ENCODE assay signal across 2 cellular contexts in the genomic region with DNA sequence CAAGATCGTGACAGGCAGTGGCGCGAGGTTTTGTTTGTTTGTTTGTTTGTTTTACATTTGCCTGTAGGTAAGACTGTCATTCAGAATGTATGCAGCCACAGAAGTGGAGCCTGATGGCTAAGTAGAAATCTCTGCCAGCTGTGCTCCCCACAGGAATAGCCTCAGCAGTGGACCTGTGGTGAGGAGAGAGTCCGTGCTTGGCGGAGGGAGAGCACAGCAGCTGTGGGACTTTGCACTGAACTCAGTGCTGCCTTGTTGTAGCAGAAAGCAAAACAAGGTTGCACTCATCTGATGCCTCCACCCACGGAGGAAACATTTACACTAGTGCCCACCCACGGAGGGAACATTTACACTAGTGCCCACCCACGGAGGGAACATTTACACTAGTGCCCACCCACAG.
TF ChIP-seq lines count a peak whose summit lies in the region.

No MANE protein-coding gene starts in this region.

TF ChIP-seq in GM23338, 12 proteins besides CTCF, POLR2A, EP300 and RAD21 (continued from another document and continues in another):
- TF ChIP-seq ZNF331 (CRISPR knock-in tag; IDR thresholded peaks at IDR 0.05; ENCODE audit: low read depth) (no peak), POLR2AphosphoS5 (IDR thresholded peaks at IDR 0.05; ENCODE audit: low read depth) (no peak), NANOG (IDR thresholded peaks at IDR 0.05; ENCODE audit: borderline replicate concordance) (no peak), ZNF114 (CRISPR knock-in tag; IDR thresholded peaks at IDR 0.05) (no peak), EZH2 (IDR thresholded peaks at IDR 0.05; ENCODE audit: low read depth, unreplicated experiment) (no peak), REST (IDR thresholded peaks at IDR 0.05; ENCODE audit: unreplicated experiment) (no peak), ETS1 (IDR thresholded peaks at IDR 0.05) (no peak), JUNB (IDR thresholded peaks at IDR 0.05; ENCODE audit: unreplicated experiment) (no peak), STAT1 (IDR thresholded peaks at IDR 0.05; ENCODE audit: unreplicated experiment) (no peak)
- TF ChIP-seq, protein P1, sequence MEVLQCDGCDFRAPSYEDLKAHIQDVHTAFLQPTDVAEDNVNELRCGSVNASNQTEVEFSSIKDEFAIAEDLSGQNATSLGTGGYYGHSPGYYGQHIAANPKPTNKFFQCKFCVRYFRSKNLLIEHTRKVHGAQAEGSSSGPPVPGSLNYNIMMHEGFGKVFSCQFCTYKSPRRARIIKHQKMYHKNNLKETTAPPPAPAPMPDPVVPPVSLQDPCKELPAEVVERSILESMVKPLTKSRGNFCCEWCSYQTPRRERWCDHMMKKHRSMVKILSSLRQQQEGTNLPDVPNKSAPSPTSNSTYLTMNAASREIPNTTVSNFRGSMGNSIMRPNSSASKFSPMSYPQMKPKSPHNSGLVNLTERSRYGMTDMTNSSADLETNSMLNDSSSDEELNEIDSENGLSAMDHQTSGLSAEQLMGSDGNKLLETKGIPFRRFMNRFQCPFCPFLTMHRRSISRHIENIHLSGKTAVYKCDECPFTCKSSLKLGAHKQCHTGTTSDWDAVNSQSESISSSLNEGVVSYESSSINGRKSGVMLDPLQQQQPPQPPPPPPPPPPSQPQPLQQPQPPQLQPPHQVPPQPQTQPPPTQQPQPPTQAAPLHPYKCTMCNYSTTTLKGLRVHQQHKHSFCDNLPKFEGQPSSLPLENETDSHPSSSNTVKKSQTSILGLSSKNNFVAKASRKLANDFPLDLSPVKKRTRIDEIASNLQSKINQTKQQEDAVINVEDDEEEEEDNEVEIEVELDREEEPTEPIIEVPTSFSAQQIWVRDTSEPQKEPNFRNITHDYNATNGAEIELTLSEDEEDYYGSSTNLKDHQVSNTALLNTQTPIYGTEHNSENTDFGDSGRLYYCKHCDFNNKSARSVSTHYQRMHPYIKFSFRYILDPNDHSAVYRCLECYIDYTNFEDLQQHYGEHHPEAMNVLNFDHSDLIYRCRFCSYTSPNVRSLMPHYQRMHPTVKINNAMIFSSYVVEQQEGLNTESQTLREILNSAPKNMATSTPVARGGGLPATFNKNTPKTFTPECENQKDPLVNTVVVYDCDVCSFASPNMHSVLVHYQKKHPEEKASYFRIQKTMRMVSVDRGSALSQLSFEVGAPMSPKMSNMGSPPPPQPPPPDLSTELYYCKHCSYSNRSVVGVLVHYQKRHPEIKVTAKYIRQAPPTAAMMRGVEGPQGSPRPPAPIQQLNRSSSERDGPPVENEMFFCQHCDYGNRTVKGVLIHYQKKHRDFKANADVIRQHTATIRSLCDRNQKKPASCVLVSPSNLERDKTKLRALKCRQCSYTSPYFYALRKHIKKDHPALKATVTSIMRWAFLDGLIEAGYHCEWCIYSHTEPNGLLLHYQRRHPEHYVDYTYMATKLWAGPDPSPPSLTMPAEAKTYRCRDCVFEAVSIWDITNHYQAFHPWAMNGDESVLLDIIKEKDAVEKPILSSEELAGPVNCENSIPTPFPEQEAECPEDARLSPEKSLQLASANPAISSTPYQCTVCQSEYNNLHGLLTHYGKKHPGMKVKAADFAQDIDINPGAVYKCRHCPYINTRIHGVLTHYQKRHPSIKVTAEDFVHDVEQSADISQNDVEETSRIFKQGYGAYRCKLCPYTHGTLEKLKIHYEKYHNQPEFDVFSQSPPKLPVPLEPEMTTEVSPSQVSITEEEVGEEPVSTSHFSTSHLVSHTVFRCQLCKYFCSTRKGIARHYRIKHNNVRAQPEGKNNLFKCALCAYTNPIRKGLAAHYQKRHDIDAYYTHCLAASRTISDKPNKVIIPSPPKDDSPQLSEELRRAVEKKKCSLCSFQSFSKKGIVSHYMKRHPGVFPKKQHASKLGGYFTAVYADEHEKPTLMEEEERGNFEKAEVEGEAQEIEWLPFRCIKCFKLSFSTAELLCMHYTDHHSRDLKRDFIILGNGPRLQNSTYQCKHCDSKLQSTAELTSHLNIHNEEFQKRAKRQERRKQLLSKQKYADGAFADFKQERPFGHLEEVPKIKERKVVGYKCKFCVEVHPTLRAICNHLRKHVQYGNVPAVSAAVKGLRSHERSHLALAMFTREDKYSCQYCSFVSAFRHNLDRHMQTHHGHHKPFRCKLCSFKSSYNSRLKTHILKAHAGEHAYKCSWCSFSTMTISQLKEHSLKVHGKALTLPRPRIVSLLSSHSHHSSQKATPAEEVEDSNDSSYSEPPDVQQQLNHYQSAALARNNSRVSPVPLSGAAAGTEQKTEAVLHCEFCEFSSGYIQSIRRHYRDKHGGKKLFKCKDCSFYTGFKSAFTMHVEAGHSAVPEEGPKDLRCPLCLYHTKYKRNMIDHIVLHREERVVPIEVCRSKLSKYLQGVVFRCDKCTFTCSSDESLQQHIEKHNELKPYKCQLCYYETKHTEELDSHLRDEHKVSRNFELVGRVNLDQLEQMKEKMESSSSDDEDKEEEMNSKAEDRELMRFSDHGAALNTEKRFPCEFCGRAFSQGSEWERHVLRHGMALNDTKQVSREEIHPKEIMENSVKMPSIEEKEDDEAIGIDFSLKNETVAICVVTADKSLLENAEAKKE (CRISPR knock-in tag; IDR thresholded peaks at IDR 0.05), result no peak

TF ChIP-seq in K562, 482 proteins besides CTCF, POLR2A, EP300 and RAD21:
- TF ChIP-seq E2F4 (CRISPR knock-in tag; IDR thresholded peaks at IDR 0.05; ENCODE audit: low read depth) (no peak), PPARD (CRISPR knock-in tag; IDR thresholded peaks at IDR 0.05) (no peak), CCNT2 (IDR thresholded peaks at IDR 0.05; ENCODE audit: borderline replicate concordance, extremely low read depth, insufficient read length, low read depth, low read length) (no peak), ILK (tag; IDR thresholded peaks at IDR 0.05; ENCODE audit: borderline replicate concordance, low read depth) (no peak), CBFA2T2 (conservative IDR thresholded peaks at IDR 0.05) (no peak), ZNF41 (CRISPR knock-in tag; conservative IDR thresholded peaks at IDR 0.05) (no peak), MCM2 (IDR thresholded peaks at IDR 0.05; ENCODE audit: low read depth) (no peak), ZNF134 (CRISPR knock-in tag; conservative IDR thresholded peaks at IDR 0.05) (no peak), CSDE1 (IDR thresholded peaks at IDR 0.05) (no peak), MAFK (IDR thresholded peaks at IDR 0.05; ENCODE audit: low read length) (no peak), FOXP1 (CRISPR knock-in tag; IDR thresholded peaks at IDR 0.05) (no peak), CREB1 (IDR thresholded peaks at IDR 0.05) (no peak), CREB1 (CRISPR knock-in tag; IDR thresholded peaks at IDR 0.05) (no peak), POLR2H (tag; IDR thresholded peaks at IDR 0.05; ENCODE audit: low read depth) (no peak), CREB3L1 (IDR thresholded peaks at IDR 0.05; ENCODE audit: borderline replicate concordance, low read depth) (no peak), CBFA2T3 (IDR thresholded peaks at IDR 0.05) (no peak), ZNF644 (tag; IDR thresholded peaks at IDR 0.05; ENCODE audit: low read depth) (no peak), SIX5 (IDR thresholded peaks at IDR 0.05; ENCODE audit: borderline replicate concordance in 1 of 2, insufficient read depth in 1 of 2, low read depth in 1 of 2, low read length in 2 of 2) (no peak), E4F1 (CRISPR knock-in tag; IDR thresholded peaks at IDR 0.05; ENCODE audit: borderline replicate concordance) (no peak)
- TF ChIP-seq, protein P2, sequence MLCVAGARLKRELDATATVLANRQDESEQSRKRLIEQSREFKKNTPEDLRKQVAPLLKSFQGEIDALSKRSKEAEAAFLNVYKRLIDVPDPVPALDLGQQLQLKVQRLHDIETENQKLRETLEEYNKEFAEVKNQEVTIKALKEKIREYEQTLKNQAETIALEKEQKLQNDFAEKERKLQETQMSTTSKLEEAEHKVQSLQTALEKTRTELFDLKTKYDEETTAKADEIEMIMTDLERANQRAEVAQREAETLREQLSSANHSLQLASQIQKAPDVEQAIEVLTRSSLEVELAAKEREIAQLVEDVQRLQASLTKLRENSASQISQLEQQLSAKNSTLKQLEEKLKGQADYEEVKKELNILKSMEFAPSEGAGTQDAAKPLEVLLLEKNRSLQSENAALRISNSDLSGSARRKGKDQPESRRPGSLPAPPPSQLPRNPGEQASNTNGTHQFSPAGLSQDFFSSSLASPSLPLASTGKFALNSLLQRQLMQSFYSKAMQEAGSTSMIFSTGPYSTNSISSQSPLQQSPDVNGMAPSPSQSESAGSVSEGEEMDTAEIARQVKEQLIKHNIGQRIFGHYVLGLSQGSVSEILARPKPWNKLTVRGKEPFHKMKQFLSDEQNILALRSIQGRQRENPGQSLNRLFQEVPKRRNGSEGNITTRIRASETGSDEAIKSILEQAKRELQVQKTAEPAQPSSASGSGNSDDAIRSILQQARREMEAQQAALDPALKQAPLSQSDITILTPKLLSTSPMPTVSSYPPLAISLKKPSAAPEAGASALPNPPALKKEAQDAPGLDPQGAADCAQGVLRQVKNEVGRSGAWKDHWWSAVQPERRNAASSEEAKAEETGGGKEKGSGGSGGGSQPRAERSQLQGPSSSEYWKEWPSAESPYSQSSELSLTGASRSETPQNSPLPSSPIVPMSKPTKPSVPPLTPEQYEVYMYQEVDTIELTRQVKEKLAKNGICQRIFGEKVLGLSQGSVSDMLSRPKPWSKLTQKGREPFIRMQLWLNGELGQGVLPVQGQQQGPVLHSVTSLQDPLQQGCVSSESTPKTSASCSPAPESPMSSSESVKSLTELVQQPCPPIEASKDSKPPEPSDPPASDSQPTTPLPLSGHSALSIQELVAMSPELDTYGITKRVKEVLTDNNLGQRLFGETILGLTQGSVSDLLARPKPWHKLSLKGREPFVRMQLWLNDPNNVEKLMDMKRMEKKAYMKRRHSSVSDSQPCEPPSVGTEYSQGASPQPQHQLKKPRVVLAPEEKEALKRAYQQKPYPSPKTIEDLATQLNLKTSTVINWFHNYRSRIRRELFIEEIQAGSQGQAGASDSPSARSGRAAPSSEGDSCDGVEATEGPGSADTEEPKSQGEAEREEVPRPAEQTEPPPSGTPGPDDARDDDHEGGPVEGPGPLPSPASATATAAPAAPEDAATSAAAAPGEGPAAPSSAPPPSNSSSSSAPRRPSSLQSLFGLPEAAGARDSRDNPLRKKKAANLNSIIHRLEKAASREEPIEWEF (CRISPR knock-in tag; IDR thresholded peaks at IDR 0.05), result no peak
- TF ChIP-seq, protein P3, sequence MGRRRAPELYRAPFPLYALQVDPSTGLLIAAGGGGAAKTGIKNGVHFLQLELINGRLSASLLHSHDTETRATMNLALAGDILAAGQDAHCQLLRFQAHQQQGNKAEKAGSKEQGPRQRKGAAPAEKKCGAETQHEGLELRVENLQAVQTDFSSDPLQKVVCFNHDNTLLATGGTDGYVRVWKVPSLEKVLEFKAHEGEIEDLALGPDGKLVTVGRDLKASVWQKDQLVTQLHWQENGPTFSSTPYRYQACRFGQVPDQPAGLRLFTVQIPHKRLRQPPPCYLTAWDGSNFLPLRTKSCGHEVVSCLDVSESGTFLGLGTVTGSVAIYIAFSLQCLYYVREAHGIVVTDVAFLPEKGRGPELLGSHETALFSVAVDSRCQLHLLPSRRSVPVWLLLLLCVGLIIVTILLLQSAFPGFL (CRISPR knock-in tag; IDR thresholded peaks at IDR 0.05), result no peak
